ENCODE assay signal across 8 cellular contexts in the genomic region with DNA sequence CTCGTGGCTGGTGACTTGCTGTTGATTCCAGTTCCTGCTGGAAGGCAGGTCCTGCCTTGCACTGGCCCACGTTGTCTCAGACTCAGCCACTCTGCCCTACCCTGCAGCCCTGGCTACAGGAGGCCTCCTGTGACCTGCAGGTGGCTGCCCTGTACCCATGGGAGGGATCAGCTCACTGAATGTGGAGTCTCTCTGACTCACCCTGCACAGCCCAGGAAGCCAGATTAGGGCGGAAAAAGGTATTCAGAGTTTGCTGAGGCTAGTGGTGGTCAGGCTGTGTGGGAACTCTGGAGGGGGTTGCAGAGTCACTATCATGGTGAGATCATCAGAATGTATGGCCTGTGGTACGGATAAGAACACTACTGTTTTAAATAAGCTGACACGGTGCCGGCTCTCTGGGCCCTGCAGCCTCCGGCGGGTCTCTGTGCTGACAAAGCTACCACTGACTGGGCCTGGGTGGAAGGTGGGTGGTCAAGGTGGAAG. TPM values are rescaled to one million over a fixed set of nuclear protein-coding genes. Genes with fewer than 3 reads are reported as not detected.
DNase-seq lines count a peak whose midpoint lies in the region; ATAC-seq and TF ChIP-seq lines count a peak whose summit lies in the region.

No MANE protein-coding gene starts in this region.

- peak; percentile 93 to 94 for ATAC-seq in activated naive CD4-positive, alpha-beta T cell treated with anti-CD3 and anti-CD28 coated beads, Interleukin-2, amount 50 U/mL, for 72 hours

- no peaks in the 10 kb centered on the region for H3K4me1 Mint-ChIP-seq in Calu3 (ENCODE audit: low read depth, unreplicated experiment)

- H3K27me3 Mint-ChIP-seq in Calu3 (ENCODE audit: unreplicated experiment), result no peaks in the 10 kb centered on the region

- peak; percentile 66 for DNase-seq in Calu3
- peak in 1 of 2 donors; percentile 30 for DNase-seq in activated naive CD4-positive, alpha-beta T cell treated with anti-CD3 and anti-CD28 coated beads, Interleukin-2, amount 50 U/mL, for 72 hours (ENCODE audit: low spot score in 2 of 2)
- peak; percentile 97 for DNase-seq in kidney tubule cell (ENCODE audit: low spot score)
- no peak for DNase-seq in NCI-H2227 (lab: John Stamatoyannopoulos, UW; ENCODE audit: unreplicated experiment)
- DNase-seq in pons (ENCODE audit: low spot score), result no peak
- DNase-seq in HAP-1 (ENCODE audit: low spot score in 2 of 2), result no peak
- DNase-seq in NCI-H2227 treated with DMSO at 0.1 percent for 48 hours (lab: John Stamatoyannopoulos, UW), result no peak

- CTCF ChIA-PET in Calu3 (lab: Charles Lee), result interaction anchor here (1.0 to 1.4 kb wide), 5 partner anchors 10 to 44 kb away, joined by 3 to 5 read pairs (median 5); a partner anchor contains a TSS

- no peak overlapping the region for H3K4me3 ChIP-seq in HAP-1

- H3K9me3 ChIP-seq in HAP-1, result no peaks in the 10 kb centered on the region

- H3K36me3 Mint-ChIP-seq in Calu3 (ENCODE audit: insufficient read depth, unreplicated experiment), result peaks cover 9% of the 10 kb centered on the region
- H3K36me3 Mint-ChIP-seq in activated naive CD4-positive, alpha-beta T cell treated with anti-CD3 and anti-CD28 coated beads, Interleukin-2, amount 50 U/mL, for 72 hours, result no peaks in the 10 kb centered on the region

- peaks cover 10% of the 10 kb centered on the region for H3K4me1 ChIP-seq in HAP-1

- in situ Hi-C loops in HAP-1 (cut with MboI; ENCODE audit: low sequenced_read_pairs), result no loop called here

- no TSS peak for BruUV-seq in Calu3 (replicated peaks; lab: Mats Ljungman, UMichigan)

- H3K27ac Mint-ChIP-seq in Calu3 (ENCODE audit: unreplicated experiment), result no peak overlapping the region
- H3K27ac Mint-ChIP-seq in activated naive CD4-positive, alpha-beta T cell treated with anti-CD3 and anti-CD28 coated beads, Interleukin-2, amount 50 U/mL, for 72 hours, result peak overlapping the region in 1 of 2 donors; percentile 72

- no peak overlapping the region for H3K4me3 Mint-ChIP-seq in Calu3 (ENCODE audit: low read depth, unreplicated experiment)

- TF ChIP-seq EP300 in Ishikawa (IDR thresholded peaks at IDR 0.05; ENCODE audit: borderline replicate concordance), result no peak

- TF ChIP-seq CTCF in Calu3 (IDR thresholded peaks at IDR 0.05; ENCODE audit: unreplicated experiment), result no peak

- intact Hi-C loops in Calu3 (cut with micrococcal nuclease; ENCODE audit: unreplicated experiment), result no loop called here

- H3K9me3 Mint-ChIP-seq in Calu3 (ENCODE audit: low read depth, unreplicated experiment), result no peaks in the 10 kb centered on the region
- no peaks in the 10 kb centered on the region for H3K9me3 Mint-ChIP-seq in activated naive CD4-positive, alpha-beta T cell treated with anti-CD3 and anti-CD28 coated beads, Interleukin-2, amount 50 U/mL, for 72 hours

- H3K27me3 ChIP-seq in HAP-1 (ENCODE audit: low read depth), result no peaks in the 10 kb centered on the region

- H3K36me3 ChIP-seq in HAP-1 (replicated peaks), result peaks cover 16% of the 10 kb centered on the region

- peak; percentile 30; the same call in 1 of the 2 replicates for TF ChIP-seq RAD21 in Ishikawa (IDR thresholded peaks at IDR 0.05; ENCODE audit: low read depth)

TF ChIP-seq in Ishikawa, 13 proteins besides CTCF, POLR2A, EP300 and RAD21:
- TF ChIP-seq CREB1 (IDR thresholded peaks at IDR 0.05; ENCODE audit: low read depth) (no peak), TCF12 (IDR thresholded peaks at IDR 0.05; ENCODE audit: low read depth) (peak; percentile 34; the same call in 1 of the 2 replicates)
TF ChIP-seq in Ishikawa: peak in this region for 1.

RNA-seq across cellular contexts. Expression of a gene that starts 24.7 kb away (rescaled TPM):
- total RNA-seq in Calu3 (2022), result 253 and 258 TPM in 2 replicates
- total RNA-seq in activated naive CD4-positive, alpha-beta T cell treated with anti-CD3 and anti-CD28 coated beads, Interleukin-2, amount 50 U/mL, for 72 hours, result 10 to 100 TPM; 19.1 to 30.8 TPM

RNA-seq across cellular contexts. Expression of a gene that starts 27.7 kb away (rescaled TPM):
- 56.3 and 61.5 TPM in 2 replicates for total RNA-seq in Calu3 (2022)
- total RNA-seq in activated naive CD4-positive, alpha-beta T cell treated with anti-CD3 and anti-CD28 coated beads, Interleukin-2, amount 50 U/mL, for 72 hours, result 10 to 100 TPM; 38.8 to 45.6 TPM

Comparison
In these comparisons a context has a peak if more than half of its experiments do, and no peak if none do; other contexts are left out.
1. DNase-seq: peak in Calu3 (single experiment) and kidney tubule cell (single experiment); none in NCI-H2227 (single experiment), pons (single experiment), HAP-1 (0 of 2) and NCI-H2227 treated with DMSO at 0.1 percent for 48 hours (single experiment).